Comparison of ENCODE assay signal across 36 cellular contexts in the genomic region with DNA sequence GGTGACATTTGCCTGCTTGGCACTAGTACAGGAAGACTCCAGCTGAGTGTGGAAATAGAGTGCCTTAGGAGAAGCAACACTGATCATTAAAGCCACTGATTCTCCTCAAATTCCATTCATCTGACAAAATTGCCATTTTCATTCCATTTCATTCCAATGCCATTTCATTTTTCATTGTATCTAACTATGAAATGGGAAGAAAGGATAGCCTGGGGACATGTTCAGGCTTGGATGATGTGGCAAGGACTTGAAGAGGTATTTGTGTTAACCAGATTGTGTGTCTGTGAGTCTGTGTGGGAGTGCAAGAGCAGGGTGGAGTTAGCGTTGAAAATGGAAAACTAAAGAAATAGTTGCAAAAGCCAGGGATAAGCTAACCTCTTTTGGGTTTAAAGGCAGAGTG. TPM values are rescaled to one million over a fixed set of nuclear protein-coding genes. Genes with fewer than 3 reads are reported as not detected.
"Had no signal": no experiment of that assay in that cellular context is flagged by ENCODE, and none has a peak within 500 bp of the region (broad histone marks: within the 10 kb centered on the region; RNA-seq: fewer than 3 reads in every experiment).

No MANE protein-coding gene starts in this region.

- H3K9me3 ChIP-seq: gastroesophageal sphincter, heart left ventricle, prostate gland, right atrium auricular region, suprapubic skin, transverse colon, upper lobe of right lung, uterus had no signal

- H3K4me1 ChIP-seq: prostate gland had no signal

- H3K36me3 ChIP-seq: gastroesophageal sphincter, heart left ventricle, prostate gland, right atrium auricular region, suprapubic skin, transverse colon, upper lobe of right lung, uterus had no signal

- H3K27ac ChIP-seq: coronary artery, foreskin keratinocyte, gastroesophageal sphincter, heart left ventricle, hepatocyte, prostate gland, right atrium auricular region, suprapubic skin, transverse colon, upper lobe of right lung, uterus had no signal

- ATAC-seq: foreskin keratinocyte; gastroesophageal sphincter; heart left ventricle; left colon; naive thymus-derived CD4-positive, alpha-beta T cell; sciatic nerve; stimulated activated naive CD8-positive, alpha-beta T cell treated with anti-CD3 and anti-CD28 coated beads, Interleukin-15, amount 100 ng/mL, for 72 hours; upper lobe of right lung had no signal

- DNase-seq: dermis blood vessel endothelial cell; effector memory CD4-positive, alpha-beta T cell; heart left ventricle; kidney glomerular epithelial cell; left colon; mesenchymal stem cell; midbrain; naive thymus-derived CD4-positive, alpha-beta T cell; nephron progenitor cell; nucleus accumbens; stimulated activated CD4-positive, alpha-beta T cell treated with anti-CD3 and anti-CD28 coated beads, Interleukin-12 subunit alpha, Interleukin-12 subunit beta, amount 100 ng/mL, for 4 hours; stimulated activated CD4-positive, alpha-beta T cell treated with anti-CD3 and anti-CD28 coated beads, Interleukin-1b, Interleukin-23, amount 100 ng/mL, for 48 hours; stimulated activated CD4-positive, alpha-beta T cell treated with anti-CD3 and anti-CD28 coated beads, Interleukin-4, amount 100 ng/mL, for 1 hour; stimulated activated CD8-positive, alpha-beta memory T cell treated with anti-CD3 and anti-CD28 coated beads, Interleukin-4, amount 100 ng/mL, for 48 hours; stimulated activated naive CD4-positive, alpha-beta T cell; stimulated activated naive CD8-positive, alpha-beta T cell treated with anti-CD3 and anti-CD28 coated beads, Interleukin-15, amount 100 ng/mL, for 72 hours; transverse colon; upper lobe of right lung; uterus had no signal

- H3K79me2 ChIP-seq: hepatocyte had no signal

- FAIRE-seq: endothelial cell of umbilical vein, islet of Langerhans had no signal

- H3K4me3 ChIP-seq: coronary artery, gastroesophageal sphincter, heart left ventricle, hepatocyte, lung, prostate gland, right atrium auricular region, smooth muscle cell, suprapubic skin, transverse colon, upper lobe of right lung, uterus had no signal

- H2AFZ ChIP-seq: hepatocyte had no signal

- H3K4me2 ChIP-seq: hepatocyte, smooth muscle cell had no signal

RNA-seq across cellular contexts. Expression of a gene that starts 5.7 kb away (rescaled TPM):
- total RNA-seq: dermis blood vessel endothelial cell; endothelial cell of umbilical vein; fibroblast of lung; foreskin keratinocyte; gastroesophageal sphincter; heart left ventricle; hepatocyte; left colon; liver; lung; mucosa of gallbladder; naive thymus-derived CD4-positive, alpha-beta T cell; osteocyte; prostate gland; right atrium auricular region; sciatic nerve; smooth muscle cell; suprapubic skin; transverse colon; upper lobe of right lung; uterus had no signal
- polyA plus RNA-seq: endothelial cell of umbilical vein; esophagus; fibroblast of lung; foreskin keratinocyte; heart left ventricle; hepatocyte; liver; lung; naive thymus-derived CD4-positive, alpha-beta T cell; smooth muscle cell had no signal
